ENCODE assay signal across 1 cellular context in genomic region chr1:3459940-3460652, GRCh38.
TF ChIP-seq lines count a peak whose summit lies in the region.

No MANE protein-coding gene starts in this region.

TF ChIP-seq in HepG2, 621 proteins besides CTCF, POLR2A, EP300 and RAD21 (continued from another document and continues in another):
- TF ChIP-seq ZHX1 (CRISPR knock-in tag; IDR thresholded peaks at IDR 0.05; ENCODE audit: low read depth): 0 out of 2 replicates have a peak, but pooled peaks have one; percentile 8
- no peak for TF ChIP-seq SMARCE1 (IDR thresholded peaks at IDR 0.05; ENCODE audit: borderline replicate concordance)
- TF ChIP-seq ELF1 (CRISPR knock-in tag; IDR thresholded peaks at IDR 0.05): no peak; the same call in 1 of the 2 replicates
- peak; percentile 34 for TF ChIP-seq MED8 (CRISPR knock-in tag; IDR thresholded peaks at IDR 0.05; ENCODE audit: insufficient replicate concordance)
- no peak for TF ChIP-seq SRSF1 (optimal IDR thresholded peaks at IDR 0.05; ENCODE audit: low read depth, low read length)
- TF ChIP-seq ISL2 (CRISPR knock-in tag; IDR thresholded peaks at IDR 0.05): no peak
- TF ChIP-seq SMAD9 (CRISPR knock-in tag; IDR thresholded peaks at IDR 0.05): no peak
- TF ChIP-seq HDAC2 (CRISPR knock-in tag; IDR thresholded peaks at IDR 0.05): peak; percentile 74
- no peak for TF ChIP-seq ZNF720 (CRISPR knock-in tag; IDR thresholded peaks at IDR 0.05)
- TF ChIP-seq NR2C2 (CRISPR knock-in tag; IDR thresholded peaks at IDR 0.05; ENCODE audit: borderline replicate concordance): peak; percentile 42; the same call in 1 of the 2 replicates
- TF ChIP-seq KDM4B (CRISPR knock-in tag; IDR thresholded peaks at IDR 0.05): 0 out of 2 replicates have a peak, but pooled peaks have one; percentile 32
- TF ChIP-seq POGZ (CRISPR knock-in tag; IDR thresholded peaks at IDR 0.05): no peak
- TF ChIP-seq ZNF543 (CRISPR knock-in tag; IDR thresholded peaks at IDR 0.05): 0 out of 2 replicates have a peak, but pooled peaks have one; percentile 31
- peak; percentile 50; the same call in 1 of the 2 replicates for TF ChIP-seq ATF7-NPFF (CRISPR knock-in tag; IDR thresholded peaks at IDR 0.05; ENCODE audit: low read depth)
- peak; percentile 65 for TF ChIP-seq ZFY (CRISPR knock-in tag; IDR thresholded peaks at IDR 0.05)
- TF ChIP-seq ZNF503 (CRISPR knock-in tag; IDR thresholded peaks at IDR 0.05): no peak
- TF ChIP-seq NR2F2 (IDR thresholded peaks at IDR 0.05; ENCODE audit: borderline replicate concordance, low read depth): no peak
- peak; percentile 48; the same call in 1 of the 2 replicates for TF ChIP-seq ZNF564 (CRISPR knock-in tag; IDR thresholded peaks at IDR 0.05)
- peak; percentile 51 for TF ChIP-seq KDM6A (CRISPR knock-in tag; IDR thresholded peaks at IDR 0.05; ENCODE audit: low read depth)
- peak; percentile 90 for TF ChIP-seq ESRRA (CRISPR knock-in tag; IDR thresholded peaks at IDR 0.05; ENCODE audit: low read depth)
- peak; percentile 32 for TF ChIP-seq NCOR1 (IDR thresholded peaks at IDR 0.05; ENCODE audit: borderline replicate concordance, low read length)
- no peak for TF ChIP-seq ZNF775 (CRISPR knock-in tag; IDR thresholded peaks at IDR 0.05; ENCODE audit: borderline replicate concordance)
- 0 out of 2 replicates have a peak, but pooled peaks have one; percentile 55 for TF ChIP-seq IRF9 (CRISPR knock-in tag; IDR thresholded peaks at IDR 0.05; ENCODE audit: borderline replicate concordance)
- TF ChIP-seq PRDM10 (CRISPR knock-in tag; IDR thresholded peaks at IDR 0.05; ENCODE audit: low read depth): peak; percentile 91
- peak; percentile 31; the same call in 1 of the 2 replicates for TF ChIP-seq ZC3H13 (CRISPR knock-in tag; IDR thresholded peaks at IDR 0.05)
- TF ChIP-seq SP140L (CRISPR knock-in tag; IDR thresholded peaks at IDR 0.05; ENCODE audit: borderline replicate concordance): no peak
- no peak for TF ChIP-seq DDIT3 (CRISPR knock-in tag; IDR thresholded peaks at IDR 0.05)
- TF ChIP-seq ZNF782 (CRISPR knock-in tag; IDR thresholded peaks at IDR 0.05; ENCODE audit: borderline replicate concordance): peak; percentile 78
- TF ChIP-seq ARID4A (CRISPR knock-in tag; IDR thresholded peaks at IDR 0.05; ENCODE audit: borderline replicate concordance): peak; percentile 77
- no peak for TF ChIP-seq FIP1L1 (IDR thresholded peaks at IDR 0.05; ENCODE audit: borderline replicate concordance, insufficient read depth, low read depth, low read length)
- no peak for TF ChIP-seq ZNF256 (CRISPR knock-in tag; conservative IDR thresholded peaks at IDR 0.05)
- TF ChIP-seq NKX3-1 (CRISPR knock-in tag; IDR thresholded peaks at IDR 0.05): no peak
- TF ChIP-seq MEF2D (CRISPR knock-in tag; IDR thresholded peaks at IDR 0.05): no peak
- no peak for TF ChIP-seq IRF1 (CRISPR knock-in tag; IDR thresholded peaks at IDR 0.05; ENCODE audit: low read depth)
- TF ChIP-seq CHCHD3 (CRISPR knock-in tag; IDR thresholded peaks at IDR 0.05): no peak
- no peak for TF ChIP-seq NFIB (CRISPR knock-in tag; IDR thresholded peaks at IDR 0.05; ENCODE audit: borderline replicate concordance)
- TF ChIP-seq CEBPG (CRISPR knock-in tag; IDR thresholded peaks at IDR 0.05): no peak
- peak; percentile 51; the same call in 1 of the 2 replicates for TF ChIP-seq ZNF644 (CRISPR knock-in tag; IDR thresholded peaks at IDR 0.05; ENCODE audit: low read depth)
- TF ChIP-seq ZNF275 (CRISPR knock-in tag; IDR thresholded peaks at IDR 0.05; ENCODE audit: borderline replicate concordance): no peak
- no peak for TF ChIP-seq SMYD3 (CRISPR knock-in tag; IDR thresholded peaks at IDR 0.05)
- TF ChIP-seq ZNF205 (CRISPR knock-in tag; IDR thresholded peaks at IDR 0.05): peak; percentile 27; the same call in 1 of the 2 replicates
- TF ChIP-seq CAMTA2 (CRISPR knock-in tag; IDR thresholded peaks at IDR 0.05; ENCODE audit: borderline replicate concordance): no peak
- TF ChIP-seq PITX1 (CRISPR knock-in tag; IDR thresholded peaks at IDR 0.05): no peak
- TF ChIP-seq ZBTB49 (CRISPR knock-in tag; IDR thresholded peaks at IDR 0.05; ENCODE audit: borderline replicate concordance): no peak
- TF ChIP-seq ZFP36L2 (CRISPR knock-in tag; IDR thresholded peaks at IDR 0.05): no peak
- TF ChIP-seq TEAD2 (CRISPR knock-in tag; IDR thresholded peaks at IDR 0.05): no peak
- TF ChIP-seq FOSL2 (CRISPR knock-in tag; IDR thresholded peaks at IDR 0.05): peak; percentile 38
- no peak for TF ChIP-seq SOX13 (IDR thresholded peaks at IDR 0.05)
- TF ChIP-seq SOX13 (CRISPR knock-in tag; conservative IDR thresholded peaks at IDR 0.05 in 1 of 2, IDR thresholded peaks at IDR 0.05 in 1 of 2): peak in 1 of 2 experiments; percentile 49; a peak in 1 of 4 replicates
- TF ChIP-seq HDAC1 (CRISPR knock-in tag; IDR thresholded peaks at IDR 0.05): no peak; the same call in 1 of the 2 replicates
